13 cellular contexts compared by ENCODE assay signal in the genomic region with DNA sequence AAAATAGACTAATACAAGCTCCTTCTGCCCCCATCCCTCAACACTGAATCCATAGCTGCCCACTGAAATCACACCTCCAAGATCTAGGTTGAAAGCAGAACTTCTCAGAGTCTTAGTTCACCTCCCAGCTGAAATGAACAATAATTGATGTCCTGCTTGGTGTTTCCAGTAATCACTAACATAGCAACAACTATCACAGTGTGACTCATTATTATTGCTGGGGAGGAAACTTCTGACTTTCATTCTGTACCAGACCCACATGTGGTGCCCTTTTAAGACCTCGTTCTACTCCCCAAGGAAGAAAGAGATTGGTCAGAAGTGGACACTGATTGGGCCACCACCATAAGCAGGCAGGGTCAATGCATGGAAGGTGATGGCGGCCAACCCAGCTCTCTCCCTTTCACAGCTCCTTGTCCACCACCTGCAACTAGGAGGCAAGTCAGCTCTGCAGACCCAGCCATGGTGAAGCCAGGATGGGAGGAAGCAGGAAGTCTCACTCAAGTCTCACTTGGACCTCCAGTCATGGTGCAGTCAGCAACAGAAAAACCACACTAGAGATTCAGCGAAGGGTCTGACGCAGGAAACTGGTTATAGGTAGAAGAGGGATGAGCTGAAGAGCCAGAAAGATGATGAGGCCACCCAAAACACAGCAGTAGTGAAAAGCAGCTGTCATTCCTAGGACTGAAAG.
DNase-seq lines count a peak whose midpoint lies in the region; ATAC-seq and TF ChIP-seq lines count a peak whose summit lies in the region.
"Had no signal": no experiment of that assay in that cellular context is flagged by ENCODE, and none has a peak within 500 bp of the region (broad histone marks: within the 10 kb centered on the region; RNA-seq: fewer than 3 reads in every experiment).

No MANE protein-coding gene starts in this region.

- H3K4me1 Mint-ChIP-seq in activated CD4-positive, alpha-beta T cell treated with anti-CD3 and anti-CD28 coated beads, Interleukin-2, amount 10 ng/mL, durations not matched to agents 24 days and 14 days, result no peaks in the 10 kb centered on the region
- H3K4me1 Mint-ChIP-seq in stimulated activated effector memory CD8-positive, alpha-beta T cell treated with anti-CD3 and anti-CD28 coated beads, Interleukin-12 subunit alpha, Interleukin-12 subunit beta, amount 100 ng/mL, for 72 hours, result peaks cover 20% of the 10 kb centered on the region
- no peaks in the 10 kb centered on the region for H3K4me1 Mint-ChIP-seq in activated T-helper 2 cell treated with anti-CD3 and anti-CD28 coated beads, Interferon-gamma antibody, Interleukin-2, Interleukin-4, amounts not matched to agents 10 μg/mL and 5 μg/mL and 100 μg/mL, durations not matched to agents 14 hours and 24 hours and 36 hours (ENCODE audit: low read depth)
- H3K4me1 Mint-ChIP-seq: CD14-positive monocyte had no signal

- no peaks in the 10 kb centered on the region for H3K27me3 Mint-ChIP-seq in activated CD4-positive, alpha-beta T cell treated with anti-CD3 and anti-CD28 coated beads, Interleukin-2, amount 10 ng/mL, durations not matched to agents 24 days and 14 days
- H3K27me3 Mint-ChIP-seq in activated T-helper 2 cell treated with anti-CD3 and anti-CD28 coated beads, Interferon-gamma antibody, Interleukin-2, Interleukin-4, amounts not matched to agents 10 μg/mL and 5 μg/mL and 100 μg/mL, durations not matched to agents 14 hours and 24 hours and 36 hours (ENCODE audit: low read depth), result peaks cover 2% of the 10 kb centered on the region

- TF ChIP-seq CTCF in GM13977 (IDR thresholded peaks at IDR 0.05; ENCODE audit: extremely low read depth, insufficient read depth, missing control alignments), result no peak

- in situ Hi-C loops in GM13977 (cut with MboI; ENCODE audit: low pct_unique_long_range_greater_than_20kb, low sequenced_read_pairs, unreplicated experiment), result no loop called here

- no peak for DNase-seq in activated CD4-positive, alpha-beta T cell treated with anti-CD3 and anti-CD28 coated beads, Interleukin-2, amount 10 ng/mL, durations not matched to agents 24 days and 14 days
- no peak for DNase-seq in activated CD4-positive, alpha-beta T cell treated with anti-CD3 and anti-CD28 coated beads for 1 hour
- DNase-seq in ecto neural progenitor cell (ENCODE audit: low spot score), result peak; percentile 17
- peak; percentile 73 for DNase-seq in mesenteric fat pad (ENCODE audit: low spot score)
- peak in 1 of 2 donors; percentile 50 for DNase-seq in stimulated activated effector memory CD8-positive, alpha-beta T cell treated with anti-CD3 and anti-CD28 coated beads, Interleukin-12 subunit alpha, Interleukin-12 subunit beta, amount 100 ng/mL, for 72 hours (ENCODE audit: low spot score in 2 of 2)
- DNase-seq in activated T-helper 2 cell treated with anti-CD3 and anti-CD28 coated beads, Interferon-gamma antibody, Interleukin-2, Interleukin-4, amounts not matched to agents 10 μg/mL and 5 μg/mL and 100 μg/mL, durations not matched to agents 14 hours and 24 hours and 36 hours (ENCODE audit: low spot score), result no peak
- DNase-seq in activated effector memory CD4-positive, alpha-beta T cell treated with anti-CD3 and anti-CD28 coated beads, Interleukin-2, amount 50 U/mL, for 16 hours, result no peak
- no peak for DNase-seq in GM13977 (ENCODE audit: low spot score)
- DNase-seq: CD8-positive, alpha-beta T cell; COR-L47; DMS53; GF-D8 had no signal

- H3K9me3 Mint-ChIP-seq in activated CD4-positive, alpha-beta T cell treated with anti-CD3 and anti-CD28 coated beads, Interleukin-2, amount 10 ng/mL, durations not matched to agents 24 days and 14 days, result no peaks in the 10 kb centered on the region
- peaks cover 5% of the 10 kb centered on the region for H3K9me3 Mint-ChIP-seq in stimulated activated effector memory CD8-positive, alpha-beta T cell treated with anti-CD3 and anti-CD28 coated beads, Interleukin-12 subunit alpha, Interleukin-12 subunit beta, amount 100 ng/mL, for 72 hours
- no peaks in the 10 kb centered on the region for H3K9me3 Mint-ChIP-seq in activated T-helper 2 cell treated with anti-CD3 and anti-CD28 coated beads, Interferon-gamma antibody, Interleukin-2, Interleukin-4, amounts not matched to agents 10 μg/mL and 5 μg/mL and 100 μg/mL, durations not matched to agents 14 hours and 24 hours and 36 hours
- H3K9me3 Mint-ChIP-seq: CD8-positive, alpha-beta T cell had no signal

- ATAC-seq in stimulated activated effector memory CD8-positive, alpha-beta T cell treated with anti-CD3 and anti-CD28 coated beads, Interleukin-12 subunit alpha, Interleukin-12 subunit beta, amount 100 ng/mL, for 72 hours, result peak; percentile 72
- ATAC-seq: CD8-positive, alpha-beta T cell had no signal

- peak overlapping the region; percentile 48 for H3K27ac Mint-ChIP-seq in activated CD4-positive, alpha-beta T cell treated with anti-CD3 and anti-CD28 coated beads, Interleukin-2, amount 10 ng/mL, durations not matched to agents 24 days and 14 days
- H3K27ac Mint-ChIP-seq in stimulated activated effector memory CD8-positive, alpha-beta T cell treated with anti-CD3 and anti-CD28 coated beads, Interleukin-12 subunit alpha, Interleukin-12 subunit beta, amount 100 ng/mL, for 72 hours, result peak overlapping the region; percentile 46
- H3K27ac Mint-ChIP-seq in activated T-helper 2 cell treated with anti-CD3 and anti-CD28 coated beads, Interferon-gamma antibody, Interleukin-2, Interleukin-4, amounts not matched to agents 10 μg/mL and 5 μg/mL and 100 μg/mL, durations not matched to agents 14 hours and 24 hours and 36 hours, result no peak overlapping the region
- H3K27ac Mint-ChIP-seq: CD8-positive, alpha-beta T cell had no signal

- no peaks in the 10 kb centered on the region for H3K36me3 Mint-ChIP-seq in activated CD4-positive, alpha-beta T cell treated with anti-CD3 and anti-CD28 coated beads, Interleukin-2, amount 10 ng/mL, durations not matched to agents 24 days and 14 days (ENCODE audit: low read depth)
- H3K36me3 Mint-ChIP-seq in stimulated activated effector memory CD8-positive, alpha-beta T cell treated with anti-CD3 and anti-CD28 coated beads, Interleukin-12 subunit alpha, Interleukin-12 subunit beta, amount 100 ng/mL, for 72 hours, result no peaks in the 10 kb centered on the region
- no peaks in the 10 kb centered on the region for H3K36me3 Mint-ChIP-seq in activated T-helper 2 cell treated with anti-CD3 and anti-CD28 coated beads, Interferon-gamma antibody, Interleukin-2, Interleukin-4, amounts not matched to agents 10 μg/mL and 5 μg/mL and 100 μg/mL, durations not matched to agents 14 hours and 24 hours and 36 hours (ENCODE audit: low read depth)
- H3K36me3 Mint-ChIP-seq: CD14-positive monocyte; CD8-positive, alpha-beta T cell had no signal

- intact Hi-C loops in activated CD4-positive, alpha-beta T cell treated with anti-CD3 and anti-CD28 coated beads, Interleukin-2, amount 10 ng/mL, durations not matched to agents 24 days and 14 days (cut with micrococcal nuclease), result no loop called here
- intact Hi-C loops in activated T-helper 2 cell treated with anti-CD3 and anti-CD28 coated beads, Interferon-gamma antibody, Interleukin-2, Interleukin-4, amounts not matched to agents 10 μg/mL and 5 μg/mL and 100 μg/mL, durations not matched to agents 14 hours and 24 hours and 36 hours (cut with micrococcal nuclease), result no loop called here

- no peak overlapping the region for H3K4me3 Mint-ChIP-seq in activated CD4-positive, alpha-beta T cell treated with anti-CD3 and anti-CD28 coated beads, Interleukin-2, amount 10 ng/mL, durations not matched to agents 24 days and 14 days
- H3K4me3 Mint-ChIP-seq in stimulated activated effector memory CD8-positive, alpha-beta T cell treated with anti-CD3 and anti-CD28 coated beads, Interleukin-12 subunit alpha, Interleukin-12 subunit beta, amount 100 ng/mL, for 72 hours, result no peak overlapping the region
- no peak overlapping the region for H3K4me3 Mint-ChIP-seq in activated T-helper 2 cell treated with anti-CD3 and anti-CD28 coated beads, Interferon-gamma antibody, Interleukin-2, Interleukin-4, amounts not matched to agents 10 μg/mL and 5 μg/mL and 100 μg/mL, durations not matched to agents 14 hours and 24 hours and 36 hours (ENCODE audit: low read depth)
- H3K4me3 Mint-ChIP-seq: CD14-positive monocyte; CD8-positive, alpha-beta T cell had no signal

Comparison
In these comparisons a context has a peak if more than half of its experiments do, and no peak if none do; other contexts are left out.
1. DNase-seq: peak in ecto neural progenitor cell (single experiment) and mesenteric fat pad (single experiment); none in activated CD4-positive, alpha-beta T cell treated with anti-CD3 and anti-CD28 coated beads, Interleukin-2, amount 10 ng/mL, durations not matched to agents 24 days and 14 days (single experiment), activated CD4-positive, alpha-beta T cell treated with anti-CD3 and anti-CD28 coated beads for 1 hour (single experiment), activated T-helper 2 cell treated with anti-CD3 and anti-CD28 coated beads, Interferon-gamma antibody, Interleukin-2, Interleukin-4, amounts not matched to agents 10 μg/mL and 5 μg/mL and 100 μg/mL, durations not matched to agents 14 hours and 24 hours and 36 hours (single experiment), activated effector memory CD4-positive, alpha-beta T cell treated with anti-CD3 and anti-CD28 coated beads, Interleukin-2, amount 50 U/mL, for 16 hours (single experiment) and GM13977 (single experiment).